ENCODE assay signal across 2 cellular contexts in the genomic region with DNA sequence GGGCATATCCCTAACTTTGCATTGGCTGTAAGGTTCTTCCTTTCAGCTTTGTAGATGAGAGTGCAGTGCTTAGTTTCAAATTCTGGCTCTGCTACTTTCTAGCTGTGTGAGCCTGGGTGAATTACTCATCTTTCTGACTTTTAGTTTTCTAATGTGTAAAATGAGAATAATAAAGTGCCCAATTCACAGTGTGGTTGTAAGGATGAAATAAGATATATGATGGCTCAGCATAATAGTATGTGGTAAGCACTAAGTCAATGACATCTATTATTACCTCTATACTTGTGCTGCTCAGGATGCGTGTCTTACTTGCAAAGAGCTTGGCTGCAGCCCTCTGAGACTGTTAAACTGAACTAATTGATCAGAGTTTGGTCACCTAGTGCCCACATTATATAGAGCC.
TF ChIP-seq lines count a peak whose summit lies in the region.

No MANE protein-coding gene starts in this region.

TF ChIP-seq in IMR-90, 13 proteins besides CTCF, POLR2A, EP300 and RAD21:
- peak; percentile 73 for TF ChIP-seq MAFK (IDR thresholded peaks at IDR 0.05; ENCODE audit: low read depth, low read length)
- TF ChIP-seq NFE2L2 (IDR thresholded peaks at IDR 0.05; ENCODE audit: low read depth, low read length): no peak
- no peak for TF ChIP-seq CEBPB (IDR thresholded peaks at IDR 0.05; ENCODE audit: low read depth, low read length)
- no peak for TF ChIP-seq BHLHE40 (IDR thresholded peaks at IDR 0.05; ENCODE audit: low read depth, low read length)
- TF ChIP-seq MAZ (IDR thresholded peaks at IDR 0.05; ENCODE audit: borderline replicate concordance, low read depth, low read length): no peak

TF ChIP-seq in HepG2, 621 proteins besides CTCF, POLR2A, EP300 and RAD21:
- TF ChIP-seq JDP2 (CRISPR knock-in tag; IDR thresholded peaks at IDR 0.05; ENCODE audit: borderline replicate concordance): no peak
- TF ChIP-seq MAFF (IDR thresholded peaks at IDR 0.05; ENCODE audit: low read depth, low read length): peak; percentile 74
- peak; percentile 70 to 84; a peak in 3 of 4 replicates for TF ChIP-seq MAFK (conservative IDR thresholded peaks at IDR 0.05 in 1 of 2, IDR thresholded peaks at IDR 0.05 in 1 of 2; ENCODE audit: low read length in 2 of 2)
- no peak for TF ChIP-seq ZNF205 (CRISPR knock-in tag; IDR thresholded peaks at IDR 0.05)
- TF ChIP-seq ZNF484 (CRISPR knock-in tag; IDR thresholded peaks at IDR 0.05; ENCODE audit: borderline replicate concordance, low read depth): no peak
- TF ChIP-seq SNAPC2 (CRISPR knock-in tag; IDR thresholded peaks at IDR 0.05): no peak
